Comparison of ENCODE assay signal across 8 cellular contexts in genomic region chr20:34705008-34705382, GRCh38. TPM values are rescaled to one million over a fixed set of nuclear protein-coding genes. Genes with fewer than 3 reads are reported as not detected.
DNase-seq lines count a peak whose midpoint lies in the region; ATAC-seq and TF ChIP-seq lines count a peak whose summit lies in the region.

No MANE protein-coding gene starts in this region.

- no peak for ATAC-seq in HG02884 (IDR thresholded peaks at IDR 0.05; ENCODE audit: unreplicated experiment)

- H3K27me3 ChIP-seq in AG04450 (ENCODE audit: control insufficient read depth, insufficient read depth, low read length): peaks cover 2% of the 10 kb centered on the region
- no peaks in the 10 kb centered on the region for H3K27me3 ChIP-seq in breast epithelium
- no peaks in the 10 kb centered on the region for H3K27me3 ChIP-seq in mucosa of stomach (ENCODE audit: control insufficient read depth, insufficient read depth, low read length)

- TF ChIP-seq CTCF in AG04450 (IDR thresholded peaks at IDR 0.05; ENCODE audit: low read depth, low read length): no peak
- no peak for TF ChIP-seq CTCF in breast epithelium (IDR thresholded peaks at IDR 0.05)

- H3K9ac ChIP-seq in mucosa of stomach (ENCODE audit: low read length): peak overlapping the region; percentile 92

- H3K9me3 ChIP-seq in AG04450 (ENCODE audit: control insufficient read depth, insufficient read depth, low read length) (no peaks in the 10 kb centered on the region), breast epithelium (no peaks in the 10 kb centered on the region), mucosa of stomach (ENCODE audit: control insufficient read depth, low read length) (no peaks in the 10 kb centered on the region)

- DNase-seq in AG04450 (ENCODE audit: low read depth, low spot score): no peak
- no peak for DNase-seq in Jurkat, Clone E6-1 (ENCODE audit: low read depth, low spot score)
- no peak for DNase-seq in breast epithelium (ENCODE audit: low spot score in 2 of 2)
- no peak for DNase-seq in NCI-H1092 treated with DMSO at 0.1 percent for 48 hours (lab: John Stamatoyannopoulos, UW)
- no peak for DNase-seq in iPS-NIHi7 (ENCODE audit: extremely low spot score)
- DNase-seq in LoVo (ENCODE audit: low spot score): no peak

- intact Hi-C loops in breast epithelium (cut with DNase I; ENCODE audit: low total_unique reads): loop anchor here (10.0 kb wide), 1 partner anchor 170 kb away; no protein-coding TSS in a partner anchor

- H3K36me3 ChIP-seq in breast epithelium (no peaks in the 10 kb centered on the region), mucosa of stomach (ENCODE audit: control insufficient read depth, insufficient read depth, low read length) (no peaks in the 10 kb centered on the region)

- CTCF ChIA-PET in AG04450 (lab: Charles Lee): interaction anchor here (0.6 to 4.1 kb wide), 4 partner anchors 126 to 392 kb away, joined by 3 to 10 read pairs (median 5); no protein-coding TSS in a partner anchor

- no peak for TF ChIP-seq POLR2A in breast epithelium (IDR thresholded peaks at IDR 0.05)

- H3K4me3 ChIP-seq in AG04450 (ENCODE audit: low read depth, low read length): peak overlapping the region; percentile 86
- H3K4me3 ChIP-seq in Jurkat, Clone E6-1 (ENCODE audit: low read length): peak overlapping the region; percentile 85
- peak overlapping the region; percentile 93 to 99 (median 97) for H3K4me3 ChIP-seq in breast epithelium
- peak overlapping the region; percentile 86 for H3K4me3 ChIP-seq in mucosa of stomach (ENCODE audit: low read length)

- H3K27ac ChIP-seq in AG04450 (ENCODE audit: low read depth, low read length) (peak overlapping the region; percentile 61), breast epithelium (peak overlapping the region; percentile 100)

- H3K4me1 ChIP-seq in breast epithelium (peaks cover 0 to 2% of the 10 kb centered on the region in 2 donors), mucosa of stomach (ENCODE audit: control insufficient read depth, insufficient read depth, low read length) (peaks cover 25% of the 10 kb centered on the region)

- POLR2A ChIA-PET in AG04450 (lab: Yijun Ruan, JAX): interaction anchor here (1.9 kb wide), 1 partner anchor 146 kb away, joined by 7 read pairs; the partner anchor contains the start of gene MAP1LC3A

RNA-seq across cellular contexts. Expression of gene TP53INP2, which starts 0.9 kb away (rescaled TPM):
- polyA plus RNA-seq in AG04450 (2011; rRNA removed): 5.9 and 8.6 TPM in 2 replicates
- 8.9 and 10.2 TPM in 2 replicates for polyA minus RNA-seq in AG04450 (2011; rRNA and poly(A)+ RNA removed)
- 6.5 TPM for polyA plus RNA-seq in Jurkat, Clone E6-1 (2012; ENCODE audit: insufficient read depth, insufficient read length)
- 1 to 10 TPM; 4.7 to 8.0 (median 4.9) TPM for total RNA-seq in breast epithelium

RNA-seq across cellular contexts. Expression of gene PIGU, which starts 28.1 kb away (rescaled TPM):
- 42.2 and 54.8 TPM in 2 replicates for polyA plus RNA-seq in AG04450 (2011; rRNA removed)
- 32.6 and 34.4 TPM in 2 replicates for polyA minus RNA-seq in AG04450 (2011; rRNA and poly(A)+ RNA removed)
- 45.2 TPM for polyA plus RNA-seq in Jurkat, Clone E6-1 (2012; ENCODE audit: insufficient read depth, insufficient read length)
- total RNA-seq in breast epithelium: 10 to 100 TPM in 2 of 3 donors, 1 to 10 TPM in 1; 7.4 to 16.1 (median 15.8) TPM
